In genomic region chr19:13526552-13526951, GRCh38 we compare ENCODE assay signal across 9 cellular contexts. TPM values are rescaled to one million over a fixed set of nuclear protein-coding genes. Genes with fewer than 3 reads are reported as not detected.
DNase-seq lines count a peak whose midpoint lies in the region; ATAC-seq, FAIRE-seq and TF ChIP-seq lines count a peak whose summit lies in the region.
"Had no signal": no experiment of that assay in that cellular context is flagged by ENCODE, and none has a peak within 500 bp of the region (broad histone marks: within the 10 kb centered on the region; RNA-seq: fewer than 3 reads in every experiment).

No MANE protein-coding gene starts in this region.

- intact Hi-C loops in ovary (cut with DNase I): no loop called here

- H3K4me2 ChIP-seq in GM23338: no peak overlapping the region

- H3K9me3 ChIP-seq in ovary: no peaks in the 10 kb centered on the region

- TF ChIP-seq EP300 in ovary (IDR thresholded peaks at IDR 0.05): no peak

- WGBS in ovary, 3 donors: 4 to 12% (median 5%) methylated on average over 2 of the region's 2 CpGs

- H3K4me1 Mint-ChIP-seq in GM23338: peaks cover 4% of the 10 kb centered on the region; the same call in 1 of the 3 replicates

- H3K79me2 ChIP-seq in GM23338 (replicated peaks; ENCODE audit: insufficient read depth): no peaks in the 10 kb centered on the region

- in situ Hi-C loops in SK-MEL-5 (cut with HindIII; ENCODE audit: low pct_unique_long_range_greater_than_20kb, low sequenced_read_pairs): no loop called here

- H3K4me3 Mint-ChIP-seq in GM23338: no peak overlapping the region

- DNase-seq in NCI-H748 (lab: John Stamatoyannopoulos, UW; ENCODE audit: unreplicated experiment): peak; percentile 7
- DNase-seq in NCI-H748 treated with DMSO at 0.1 percent for 48 hours (lab: John Stamatoyannopoulos, UW): no peak
- peak; percentile 77 for DNase-seq in GM23338 (ENCODE audit: low spot score)
- peak; percentile 36 for DNase-seq in SK-MEL-5 (ENCODE audit: low read depth, low spot score)
- DNase-seq in iris pigment epithelial cell (ENCODE audit: low read depth): peak; percentile 9
- DNase-seq in ovary: no peak
- DNase-seq in frontal cortex (ENCODE audit: low spot score in 2 of 2): no peak
- DNase-seq: kidney had no signal

- H3K27ac ChIP-seq in GM23338 (ENCODE audit: low read depth) (no peak overlapping the region), ovary (no peak overlapping the region)

- no peaks in the 10 kb centered on the region for H3K27me3 ChIP-seq in GM23338 (ENCODE audit: insufficient read depth)
- H3K27me3 ChIP-seq in ovary: no peaks in the 10 kb centered on the region

- no peaks in the 10 kb centered on the region for H4K20me1 ChIP-seq in GM23338 (replicated peaks; ENCODE audit: insufficient read depth)

- H3K27ac Mint-ChIP-seq in GM23338: no peak overlapping the region

- H3K4me1 ChIP-seq in GM23338 (ENCODE audit: insufficient read depth) (no peaks in the 10 kb centered on the region), ovary (ENCODE audit: insufficient read depth) (no peaks in the 10 kb centered on the region)

- H3F3A ChIP-seq in GM23338 (replicated peaks; ENCODE audit: low read depth): no peaks in the 10 kb centered on the region

- H3K36me3 Mint-ChIP-seq in GM23338 (ENCODE audit: low read depth): no peaks in the 10 kb centered on the region

- TF ChIP-seq CTCF in GM23338 (conservative IDR thresholded peaks at IDR 0.05; ENCODE audit: low read depth in 2 of 2) (peak; percentile 67 to 82), ovary (IDR thresholded peaks at IDR 0.05) (no peak)

- FAIRE-seq in frontal cortex (lab: Jason Lieb, UNC): no peak
- FAIRE-seq: kidney had no signal

- H3K9me2 ChIP-seq in GM23338 (ENCODE audit: insufficient read depth): no peaks in the 10 kb centered on the region

- no peak overlapping the region for H2AFZ ChIP-seq in GM23338

- TF ChIP-seq POLR2A in ovary (IDR thresholded peaks at IDR 0.05): no peak

- H3K27me3 Mint-ChIP-seq in GM23338 (ENCODE audit: insufficient read depth, low read depth, poor library complexity): peaks cover 3% of the 10 kb centered on the region

- ATAC-seq in GM23338: peak; percentile 80
- ATAC-seq in GM19328 (IDR thresholded peaks at IDR 0.05; ENCODE audit: unreplicated experiment): no peak

- H3K4me3 ChIP-seq in GM23338 (no peak overlapping the region), ovary (no peak overlapping the region)

- H3K36me3 ChIP-seq in GM23338 (ENCODE audit: insufficient read depth) (no peaks in the 10 kb centered on the region), ovary (no peaks in the 10 kb centered on the region)

- H3K9me3 Mint-ChIP-seq in GM23338: peaks cover 12% of the 10 kb centered on the region

TF ChIP-seq in GM23338, 12 proteins besides CTCF, POLR2A, EP300 and RAD21:
- no peak for TF ChIP-seq NANOG (IDR thresholded peaks at IDR 0.05; ENCODE audit: borderline replicate concordance)
- no peak for TF ChIP-seq ZNF331 (CRISPR knock-in tag; IDR thresholded peaks at IDR 0.05; ENCODE audit: low read depth)
- TF ChIP-seq CREB1 (CRISPR knock-in tag; IDR thresholded peaks at IDR 0.05; ENCODE audit: low read depth): peak; percentile 30; the same call in 1 of the 2 replicates
- no peak for TF ChIP-seq STAT1 (IDR thresholded peaks at IDR 0.05; ENCODE audit: unreplicated experiment)
- TF ChIP-seq REST (IDR thresholded peaks at IDR 0.05; ENCODE audit: unreplicated experiment): no peak

RNA-seq across cellular contexts. Expression of gene CACNA1A, which starts 20.3 kb away (rescaled TPM):
- 17.8 and 20.3 TPM in 2 replicates for total RNA-seq in GM23338 (2014; rRNA removed; shearing (Covaris generic))
- polyA plus RNA-seq in GM23338 (2016; fragmentation: Nextera tagmentation; extraction: Ambion mirVana): 6.8 and 7.4 TPM in 2 replicates
- total RNA-seq in SK-MEL-5 (2014; rRNA removed; shearing (Covaris generic)): not detected in 2 replicates
- 0.22 TPM in 1 of 2 replicates, not detected in the other for polyA plus RNA-seq in SK-MEL-5 (2015; cell fraction: cytosol; rRNA removed)
- polyA plus RNA-seq in SK-MEL-5 (2015; cell fraction: nucleus; rRNA removed): 0.28 and 2.8 TPM in 2 replicates
- 1 to 10 TPM in 5 of 7 donors, under 1 TPM in 2; 0.60 to 3.1 (median 1.6) TPM for total RNA-seq in ovary
- 1 to 10 TPM in 1 of 2 donors, under 1 TPM in 1; 0.85 to 3.3 TPM for polyA plus RNA-seq in ovary
- 39.5 TPM for total RNA-seq in frontal cortex

Comparison
In these comparisons a context has a peak if more than half of its experiments do, and no peak if none do; other contexts are left out.
1. DNase-seq: peak in NCI-H748 (single experiment), GM23338 (single experiment), SK-MEL-5 (single experiment) and iris pigment epithelial cell (single experiment); none in NCI-H748 treated with DMSO at 0.1 percent for 48 hours (single experiment), ovary (0 of 5) and frontal cortex (0 of 2).
2. CTCF ChIP-seq: peak in GM23338 (2 of 2); none in ovary (0 of 3).